Comparison of ENCODE assay signal across 19 cellular contexts in genomic region chr3:107265526-107265925, GRCh38.
DNase-seq lines count a peak whose midpoint lies in the region; ATAC-seq and TF ChIP-seq lines count a peak whose summit lies in the region.
"Had no signal": no experiment of that assay in that cellular context is flagged by ENCODE, and none has a peak within 500 bp of the region (broad histone marks: within the 10 kb centered on the region; RNA-seq: fewer than 3 reads in every experiment).

No MANE protein-coding gene starts in this region.

- TF ChIP-seq CTCF in LNCaP clone FGC (IDR thresholded peaks at IDR 0.05; ENCODE audit: control insufficient read depth, extremely low read depth, insufficient read depth) (no peak), smooth muscle cell (IDR thresholded peaks at IDR 0.05; ENCODE audit: borderline replicate concordance, insufficient read depth, poor library complexity, severe bottlenecking) (no peak), ovary (IDR thresholded peaks at IDR 0.05) (no peak), progenitor cell of endocrine pancreas (IDR thresholded peaks at IDR 0.05; ENCODE audit: unreplicated experiment) (no peak), omental fat pad (IDR thresholded peaks at IDR 0.05) (no peak)

- no peaks in the 10 kb centered on the region for H3K36me3 Mint-ChIP-seq in progenitor cell of endocrine pancreas (ENCODE audit: insufficient read depth)
- H3K36me3 Mint-ChIP-seq: CD14-positive monocyte had no signal

- intact Hi-C loops in ovary (cut with DNase I), result loop anchor here in 2 of 4 donors (10.0 kb wide), 3 partner anchors 141 to 259 kb away; partner anchors contain the start of gene BBX (in 1 of the 2)

- H3K27me3 ChIP-seq in layer of hippocampus (ENCODE audit: control insufficient read depth, insufficient read depth, low read length), result no peaks in the 10 kb centered on the region
- no peaks in the 10 kb centered on the region for H3K27me3 ChIP-seq in smooth muscle cell (ENCODE audit: low read depth)
- H3K27me3 ChIP-seq in ovary, result no peaks in the 10 kb centered on the region
- H3K27me3 ChIP-seq: SJCRH30 had no signal

- H3K4me1 ChIP-seq in smooth muscle cell (ENCODE audit: low read depth) (peaks cover 11% of the 10 kb centered on the region), ovary (ENCODE audit: insufficient read depth) (peaks cover 2% of the 10 kb centered on the region)
- H3K4me1 ChIP-seq: SJCRH30 had no signal

- peak overlapping the region; percentile 86 for H2AFZ ChIP-seq in smooth muscle cell (ENCODE audit: low read depth)

- H3K9me3 ChIP-seq in smooth muscle cell (replicated peaks; ENCODE audit: low read depth) (no peaks in the 10 kb centered on the region), ovary (no peaks in the 10 kb centered on the region)
- H3K9me3 ChIP-seq: Caco-2, SJCRH30 had no signal

- H3K4me3 ChIP-seq in LNCaP clone FGC (ENCODE audit: low read depth, low read length) (peak overlapping the region; percentile 8; the same call in 1 of the 2 replicates), smooth muscle cell (no peak overlapping the region), ovary (no peak overlapping the region)
- H3K4me3 ChIP-seq: SJCRH30 had no signal

- H3F3A ChIP-seq in smooth muscle cell (ENCODE audit: low read depth), result peaks cover 8% of the 10 kb centered on the region

- H3K27me3 Mint-ChIP-seq in progenitor cell of endocrine pancreas, result no peaks in the 10 kb centered on the region
- H3K27me3 Mint-ChIP-seq: IgD-negative memory B cell had no signal

- TF ChIP-seq EP300 in ovary (IDR thresholded peaks at IDR 0.05), result no peak

- H4K20me1 ChIP-seq in smooth muscle cell (ENCODE audit: low read depth), result no peaks in the 10 kb centered on the region

- no peaks in the 10 kb centered on the region for H3K9me3 Mint-ChIP-seq in progenitor cell of endocrine pancreas (ENCODE audit: low read depth)
- H3K9me3 Mint-ChIP-seq: CD14-positive monocyte, IgD-negative memory B cell had no signal

- H3K27ac Mint-ChIP-seq in progenitor cell of endocrine pancreas, result no peak overlapping the region
- H3K27ac Mint-ChIP-seq: CD14-positive monocyte, IgD-negative memory B cell had no signal

- peaks cover 17% of the 10 kb centered on the region for H3K4me1 Mint-ChIP-seq in progenitor cell of endocrine pancreas (ENCODE audit: low read depth)

- CTCF ChIA-PET in HEK293T (lab: Yijun Ruan, JAX), result no interaction called here

- DNase-seq in LNCaP clone FGC (ENCODE audit: low read depth), result no peak
- DNase-seq in caudate nucleus (lab: John Stamatoyannopoulos, UW), result no peak
- no peak for DNase-seq in smooth muscle cell (lab: John Stamatoyannopoulos, UW; ENCODE audit: unreplicated experiment)
- DNase-seq in ovary, result no peak
- DNase-seq in progenitor cell of endocrine pancreas (ENCODE audit: low spot score, unreplicated experiment), result no peak
- DNase-seq in omental fat pad (ENCODE audit: low spot score), result no peak
- no peak for DNase-seq in HEK293T (ENCODE audit: extremely low spot score)
- DNase-seq: ACHN, AML-193, H7, Kasumi-1, MV-4-11, NCI-H187 treated with DMSO at 0.1 percent for 48 hours, NCI-H345, SJCRH30 had no signal

- H3K27ac ChIP-seq in caudate nucleus (ENCODE audit: low read depth, low read length) (peak overlapping the region; percentile 38), layer of hippocampus (ENCODE audit: low read depth, low read length) (peak overlapping the region; percentile 22), smooth muscle cell (ENCODE audit: low read depth) (peak overlapping the region; percentile 58), ovary (no peak overlapping the region)
- H3K27ac ChIP-seq: SJCRH30 had no signal

- POLR2A ChIA-PET in HEK293T (lab: Yijun Ruan, JAX), result interaction anchor here (1.1 kb wide), 1 partner anchor 24 kb away, joined by 3 read pairs; no protein-coding TSS in a partner anchor

- no peak for TF ChIP-seq POLR2A in ovary (IDR thresholded peaks at IDR 0.05)

- no peak overlapping the region for H3K4me3 Mint-ChIP-seq in progenitor cell of endocrine pancreas (ENCODE audit: low read depth)
- H3K4me3 Mint-ChIP-seq: CD14-positive monocyte, IgD-negative memory B cell had no signal

- no peak overlapping the region for H3K9ac ChIP-seq in smooth muscle cell (ENCODE audit: low read depth)

- H3K4me2 ChIP-seq in smooth muscle cell, result peak overlapping the region; percentile 74

- H3K36me3 ChIP-seq in smooth muscle cell (ENCODE audit: low read depth) (no peaks in the 10 kb centered on the region), ovary (no peaks in the 10 kb centered on the region)
- H3K36me3 ChIP-seq: SJCRH30 had no signal

- no peak for ATAC-seq in omental fat pad (ENCODE audit: low FRiP score)

- WGBS in smooth muscle cell (ENCODE audit: low lambda C conversion rate), result 88% methylated on average over 1 of the region's 1 CpG
- 40 to 98% (median 96%) methylated on average over 1 of the region's 1 CpG for WGBS in ovary, 3 donors

- H3K79me2 ChIP-seq in smooth muscle cell (ENCODE audit: low read depth), result no peaks in the 10 kb centered on the region

TF ChIP-seq in HEK293T, 16 proteins besides CTCF, POLR2A, EP300 and RAD21:
- no peak for TF ChIP-seq ZNF384 (IDR thresholded peaks at IDR 0.05)
- no peak for TF ChIP-seq SP1 (IDR thresholded peaks at IDR 0.05)
- TF ChIP-seq ARNT (IDR thresholded peaks at IDR 0.05), result no peak
- TF ChIP-seq NFRKB (IDR thresholded peaks at IDR 0.05), result no peak
- no peak for TF ChIP-seq ELF4 (IDR thresholded peaks at IDR 0.05)

Comparison
In these comparisons a context has a peak if more than half of its experiments do, and no peak if none do; other contexts are left out.
1. H3K27ac ChIP-seq: peak in caudate nucleus (single experiment), layer of hippocampus (single experiment) and smooth muscle cell (single experiment); none in ovary (0 of 2).